1 cellular context compared by ENCODE assay signal in the genomic region with DNA sequence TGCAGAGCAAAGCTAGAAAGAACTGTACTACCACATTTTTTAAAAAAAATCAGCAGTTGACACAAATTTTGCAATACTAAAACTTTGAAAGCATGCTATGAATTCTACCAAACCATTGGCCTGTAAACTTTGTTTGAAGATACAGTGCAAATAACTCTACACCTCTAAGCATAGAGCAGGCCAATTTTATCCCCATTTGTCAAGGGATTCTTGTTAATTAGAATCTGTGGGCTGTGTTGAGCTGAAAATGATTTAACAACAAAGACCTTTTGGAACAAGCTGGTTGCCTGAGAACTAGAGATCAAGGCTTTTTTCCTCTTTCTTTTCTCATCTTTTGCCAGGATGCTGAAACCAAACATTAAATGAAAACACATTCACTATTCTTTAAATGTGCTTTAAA.
TF ChIP-seq lines count a peak whose summit lies in the region.

No MANE protein-coding gene starts in this region.

TF ChIP-seq in SK-N-SH treated with all-trans-retinoic acid at 6 μM for 48 hours, 23 proteins besides CTCF, POLR2A, EP300 and RAD21 (continued from another document):
- TF ChIP-seq, protein P1, sequence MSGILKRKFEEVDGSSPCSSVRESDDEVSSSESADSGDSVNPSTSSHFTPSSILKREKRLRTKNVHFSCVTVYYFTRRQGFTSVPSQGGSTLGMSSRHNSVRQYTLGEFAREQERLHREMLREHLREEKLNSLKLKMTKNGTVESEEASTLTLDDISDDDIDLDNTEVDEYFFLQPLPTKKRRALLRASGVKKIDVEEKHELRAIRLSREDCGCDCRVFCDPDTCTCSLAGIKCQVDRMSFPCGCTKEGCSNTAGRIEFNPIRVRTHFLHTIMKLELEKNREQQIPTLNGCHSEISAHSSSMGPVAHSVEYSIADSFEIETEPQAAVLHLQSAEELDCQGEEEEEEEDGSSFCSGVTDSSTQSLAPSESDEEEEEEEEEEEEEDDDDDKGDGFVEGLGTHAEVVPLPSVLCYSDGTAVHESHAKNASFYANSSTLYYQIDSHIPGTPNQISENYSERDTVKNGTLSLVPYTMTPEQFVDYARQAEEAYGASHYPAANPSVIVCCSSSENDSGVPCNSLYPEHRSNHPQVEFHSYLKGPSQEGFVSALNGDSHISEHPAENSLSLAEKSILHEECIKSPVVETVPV (CRISPR knock-in tag; IDR thresholded peaks at IDR 0.05): no peak
- TF ChIP-seq PPARA (CRISPR knock-in tag; IDR thresholded peaks at IDR 0.05; ENCODE audit: borderline replicate concordance): no peak
TF ChIP-seq in SK-N-SH treated with all-trans-retinoic acid at 6 μM for 48 hours: peak in this region for 0.
